Comparison of ENCODE assay signal across 15 cellular contexts in the genomic region with DNA sequence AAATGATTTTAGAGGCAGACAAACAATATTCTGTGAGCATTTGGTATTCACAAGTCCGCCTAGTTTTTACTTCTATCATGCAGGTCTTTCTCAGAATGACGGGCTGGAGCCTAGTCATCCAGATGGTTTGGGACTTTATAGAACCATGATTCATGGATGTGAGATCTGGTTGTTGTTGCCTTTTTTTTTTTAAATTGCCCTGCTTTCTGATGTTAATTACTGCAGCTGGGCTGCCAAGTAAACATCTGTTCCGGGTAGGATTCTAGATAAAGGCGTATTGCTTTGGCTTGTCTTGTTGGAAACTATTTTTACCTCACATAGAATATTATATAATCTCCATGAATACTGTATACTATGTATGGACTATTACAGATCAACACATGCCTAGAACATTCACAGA. TPM values are rescaled to one million over a fixed set of nuclear protein-coding genes. Genes with fewer than 3 reads are reported as not detected.
DNase-seq lines count a peak whose midpoint lies in the region; ATAC-seq, FAIRE-seq and TF ChIP-seq lines count a peak whose summit lies in the region.
"Had no signal": no experiment of that assay in that cellular context is flagged by ENCODE, and none has a peak within 500 bp of the region (broad histone marks: within the 10 kb centered on the region; RNA-seq: fewer than 3 reads in every experiment).

No MANE protein-coding gene starts in this region.

- H3K4me1 Mint-ChIP-seq in astrocyte (ENCODE audit: low read depth, unreplicated experiment) = peaks cover 3% of the 10 kb centered on the region
- H3K4me1 Mint-ChIP-seq in activated T-cell treated with anti-CD3 and anti-CD28 coated beads, Interleukin-2, amount 50 U/mL, for 24 hours (ENCODE audit: low read depth) = no peaks in the 10 kb centered on the region
- H3K4me1 Mint-ChIP-seq: activated CD8-positive, alpha-beta memory T cell treated with anti-CD3 and anti-CD28 coated beads, Interleukin-2, amount 10 ng/mL, durations not matched to agents 7 days and 5 days had no signal

- H3K36me3 Mint-ChIP-seq in astrocyte (ENCODE audit: low read depth, unreplicated experiment) = peaks cover 8% of the 10 kb centered on the region
- no peaks in the 10 kb centered on the region for H3K36me3 Mint-ChIP-seq in activated T-cell treated with anti-CD3 and anti-CD28 coated beads, Interleukin-2, amount 50 U/mL, for 24 hours (ENCODE audit: low read depth)
- H3K36me3 Mint-ChIP-seq: activated CD8-positive, alpha-beta memory T cell treated with anti-CD3 and anti-CD28 coated beads, Interleukin-2, amount 10 ng/mL, durations not matched to agents 7 days and 5 days had no signal

- H3K27me3 ChIP-seq in right cardiac atrium (ENCODE audit: control insufficient read depth, insufficient read depth) (no peaks in the 10 kb centered on the region), astrocyte (ENCODE audit: insufficient read depth, low read length) (no peaks in the 10 kb centered on the region), sigmoid colon (no peaks in the 10 kb centered on the region)
- H3K27me3 ChIP-seq: stomach had no signal

- 52% methylated on average over 4 of the region's 4 CpGs for WGBS in right cardiac atrium
- WGBS in sigmoid colon, 2 donors = 19 to 64% methylated on average over 4 of the region's 4 CpGs

- H3K4me3 Mint-ChIP-seq in astrocyte (ENCODE audit: unreplicated experiment) = no peak overlapping the region
- H3K4me3 Mint-ChIP-seq in activated T-cell treated with anti-CD3 and anti-CD28 coated beads, Interleukin-2, amount 50 U/mL, for 24 hours = no peak overlapping the region
- H3K4me3 Mint-ChIP-seq: activated CD8-positive, alpha-beta memory T cell treated with anti-CD3 and anti-CD28 coated beads, Interleukin-2, amount 10 ng/mL, durations not matched to agents 7 days and 5 days; neural crest cell had no signal

- no peaks in the 10 kb centered on the region for H3K9me3 ChIP-seq in right cardiac atrium (ENCODE audit: control insufficient read depth, low read length)
- H3K9me3 ChIP-seq in astrocyte (ENCODE audit: insufficient read depth, low read depth, low read length) = no peaks in the 10 kb centered on the region
- H3K9me3 ChIP-seq in sigmoid colon = no peaks in the 10 kb centered on the region
- H3K9me3 ChIP-seq: stomach had no signal

- H3K27ac ChIP-seq in right cardiac atrium (ENCODE audit: low read length) (no peak overlapping the region), astrocyte (ENCODE audit: low read depth, low read length) (no peak overlapping the region), sigmoid colon (no peak overlapping the region)
- H3K27ac ChIP-seq: stomach, WERI-Rb-1 had no signal

- no peak for TF ChIP-seq EP300 in sigmoid colon (IDR thresholded peaks at IDR 0.05)

- no peaks in the 10 kb centered on the region for H3K9me3 Mint-ChIP-seq in astrocyte (ENCODE audit: unreplicated experiment)
- H3K9me3 Mint-ChIP-seq in activated T-cell treated with anti-CD3 and anti-CD28 coated beads, Interleukin-2, amount 50 U/mL, for 24 hours = no peaks in the 10 kb centered on the region
- H3K9me3 Mint-ChIP-seq: neural crest cell had no signal

- H3K27ac Mint-ChIP-seq in astrocyte (ENCODE audit: unreplicated experiment) = peak overlapping the region; percentile 9
- H3K27ac Mint-ChIP-seq in activated T-cell treated with anti-CD3 and anti-CD28 coated beads, Interleukin-2, amount 50 U/mL, for 24 hours = no peak overlapping the region
- H3K27ac Mint-ChIP-seq: activated CD8-positive, alpha-beta memory T cell treated with anti-CD3 and anti-CD28 coated beads, Interleukin-2, amount 10 ng/mL, durations not matched to agents 7 days and 5 days had no signal

- no peak overlapping the region for H2AFZ ChIP-seq in astrocyte (ENCODE audit: low read depth, low read length)

- H3K4me3 ChIP-seq in right cardiac atrium (ENCODE audit: low read length) = no peak overlapping the region
- no peak overlapping the region for H3K4me3 ChIP-seq in astrocyte (ENCODE audit: insufficient read depth, low read depth, low read length)
- no peak overlapping the region for H3K4me3 ChIP-seq in sigmoid colon
- H3K4me3 ChIP-seq: stomach had no signal

- peaks cover 8% of the 10 kb centered on the region for H4K20me1 ChIP-seq in astrocyte (ENCODE audit: insufficient read depth, low read length)

- H3K9ac ChIP-seq in astrocyte (ENCODE audit: low read length) = no peak overlapping the region

- peak; percentile 28 to 34 for ATAC-seq in right cardiac atrium
- ATAC-seq in left lobe of liver = no peak
- ATAC-seq: activated CD8-positive, alpha-beta memory T cell treated with anti-CD3 and anti-CD28 coated beads, Interleukin-2, amount 10 ng/mL, durations not matched to agents 7 days and 5 days had no signal

- H3K36me3 ChIP-seq in astrocyte (ENCODE audit: insufficient read depth, low read length) = no peaks in the 10 kb centered on the region
- peaks cover 0 to 5% (median 0%) of the 10 kb centered on the region in 4 donors for H3K36me3 ChIP-seq in sigmoid colon
- H3K36me3 ChIP-seq: stomach, WERI-Rb-1 had no signal

- DNase-seq in right cardiac atrium = no peak
- DNase-seq in cardiac septum (ENCODE audit: low spot score) = no peak
- peak; percentile 48 for DNase-seq in astrocyte (ENCODE audit: low read depth)
- DNase-seq in iPS-NIHi11 (ENCODE audit: low spot score) = peak; percentile 33
- no peak for DNase-seq in dermis blood vessel endothelial cell
- DNase-seq in left lobe of liver (ENCODE audit: low spot score) = no peak
- no peak for DNase-seq in sigmoid colon
- no peak for DNase-seq in activated T-cell treated with anti-CD3 and anti-CD28 coated beads, Interleukin-2, amount 50 U/mL, for 24 hours
- DNase-seq: activated CD8-positive, alpha-beta memory T cell treated with anti-CD3 and anti-CD28 coated beads, Interleukin-2, amount 10 ng/mL, durations not matched to agents 7 days and 5 days; activated naive CD4-positive, alpha-beta T cell; OCI-M1; stomach; WERI-Rb-1 had no signal

- peaks cover 3% of the 10 kb centered on the region for H3K4me1 ChIP-seq in right cardiac atrium (ENCODE audit: control insufficient read depth, insufficient read depth, low read length)
- H3K4me1 ChIP-seq in astrocyte (ENCODE audit: insufficient read depth, low read length) = no peaks in the 10 kb centered on the region
- H3K4me1 ChIP-seq in sigmoid colon = peaks cover 0 to 31% (median 26%) of the 10 kb centered on the region in 4 donors

- H3K27me3 Mint-ChIP-seq in astrocyte (ENCODE audit: low read depth, unreplicated experiment) = no peaks in the 10 kb centered on the region
- no peaks in the 10 kb centered on the region for H3K27me3 Mint-ChIP-seq in activated T-cell treated with anti-CD3 and anti-CD28 coated beads, Interleukin-2, amount 50 U/mL, for 24 hours
- H3K27me3 Mint-ChIP-seq: activated CD8-positive, alpha-beta memory T cell treated with anti-CD3 and anti-CD28 coated beads, Interleukin-2, amount 10 ng/mL, durations not matched to agents 7 days and 5 days had no signal

- FAIRE-seq in astrocyte (lab: Jason Lieb, UNC) = no peak
- FAIRE-seq: bronchial epithelial cell had no signal

- TF ChIP-seq CTCF in astrocyte (IDR thresholded peaks at IDR 0.05; ENCODE audit: insufficient read depth, low read depth, low read length) (no peak), sigmoid colon (IDR thresholded peaks at IDR 0.05) (no peak)

- intact Hi-C loops in right cardiac atrium (cut with DNase I) (no loop called here), cardiac septum (cut with DNase I) (no loop called here), sigmoid colon (cut with DNase I) (no loop called here)

- H3K79me2 ChIP-seq in astrocyte (ENCODE audit: insufficient read depth, low read length) = peaks cover 66% of the 10 kb centered on the region

- no peak for TF ChIP-seq POLR2A in sigmoid colon (IDR thresholded peaks at IDR 0.05)

- no peak overlapping the region for H3K4me2 ChIP-seq in astrocyte (ENCODE audit: low read length)

RNA-seq across cellular contexts. Expression of gene RNF217, which starts 58.1 kb away (rescaled TPM):
- total RNA-seq in right cardiac atrium (10 to 100 TPM; 12.2 to 23.6 (median 17.6) TPM), cardiac septum (28.1 TPM), astrocyte (49.4 and 53.3 TPM in 2 replicates), dermis blood vessel endothelial cell (17.5 and 41.7 TPM in 2 replicates), left lobe of liver (25.0 TPM), sigmoid colon (10 to 100 TPM; 35.7 to 55.9 (median 49.2) TPM)
- polyA plus RNA-seq in right cardiac atrium (4.4 TPM), sigmoid colon (1 to 10 TPM; 1.8 to 3.0 (median 1.8) TPM)

Comparison
In these comparisons a context has a peak if more than half of its experiments do, and no peak if none do; other contexts are left out.
1. DNase-seq: peak in astrocyte (single experiment) and iPS-NIHi11 (single experiment); none in right cardiac atrium (0 of 3), cardiac septum (single experiment), dermis blood vessel endothelial cell (single experiment), left lobe of liver (single experiment), sigmoid colon (single experiment) and activated T-cell treated with anti-CD3 and anti-CD28 coated beads, Interleukin-2, amount 50 U/mL, for 24 hours (single experiment).